Comparison of ENCODE assay signal across 1 cellular context in the genomic region with DNA sequence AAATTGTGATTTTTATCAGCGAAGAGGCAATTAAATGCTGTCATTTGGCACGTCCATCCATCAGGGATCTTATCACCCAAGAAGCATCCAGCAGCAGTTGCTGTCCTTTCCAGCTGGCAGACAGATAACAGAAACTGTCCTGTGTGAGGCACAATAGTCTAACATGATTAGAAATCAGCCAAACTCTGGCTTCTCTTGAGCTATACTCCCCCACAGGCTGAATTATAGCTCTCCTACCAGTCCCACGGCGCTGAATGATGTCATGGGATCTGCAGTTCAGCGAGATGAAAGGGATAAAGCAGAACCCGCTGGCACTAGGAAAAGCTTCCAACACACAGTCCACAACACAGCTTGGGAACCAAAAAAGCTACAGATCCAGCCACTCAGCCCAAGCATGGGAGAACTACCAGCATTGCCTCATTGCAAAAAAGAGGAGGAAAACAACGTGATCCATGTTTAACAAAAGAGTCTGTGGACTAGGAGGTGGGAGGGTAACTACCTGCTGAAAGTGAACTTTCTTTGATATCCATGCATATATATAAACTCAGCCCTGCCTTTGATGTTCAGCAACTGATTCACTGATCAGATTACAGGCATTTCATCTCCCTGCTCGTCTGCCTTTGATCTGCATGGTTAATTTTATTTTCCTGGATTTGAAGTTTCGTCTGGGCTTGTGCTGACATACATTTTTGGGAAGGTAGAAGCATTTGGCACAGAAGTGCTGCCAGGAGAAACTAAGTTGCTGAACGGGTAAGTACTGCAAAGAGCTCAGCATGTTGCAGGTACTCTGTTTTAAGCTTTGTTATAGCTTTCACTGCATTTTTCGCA.
TF ChIP-seq lines count a peak whose summit lies in the region.

A gene with protein sequence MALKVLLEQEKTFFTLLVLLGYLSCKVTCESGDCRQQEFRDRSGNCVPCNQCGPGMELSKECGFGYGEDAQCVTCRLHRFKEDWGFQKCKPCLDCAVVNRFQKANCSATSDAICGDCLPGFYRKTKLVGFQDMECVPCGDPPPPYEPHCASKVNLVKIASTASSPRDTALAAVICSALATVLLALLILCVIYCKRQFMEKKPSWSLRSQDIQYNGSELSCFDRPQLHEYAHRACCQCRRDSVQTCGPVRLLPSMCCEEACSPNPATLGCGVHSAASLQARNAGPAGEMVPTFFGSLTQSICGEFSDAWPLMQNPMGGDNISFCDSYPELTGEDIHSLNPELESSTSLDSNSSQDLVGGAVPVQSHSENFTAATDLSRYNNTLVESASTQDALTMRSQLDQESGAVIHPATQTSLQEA (plus strand): TSS at position 314 of the 828 bp plus-strand sequence. CDS start 19,772 bp downstream, outside the sequence.

TF ChIP-seq in HEK293, 187 proteins besides CTCF, POLR2A, EP300 and RAD21 (continued from another document and continues in another):
- TF ChIP-seq ZNF626 (tag by site-specific recombination; IDR thresholded peaks at IDR 0.05) (no peak), ZNF416 (tag by site-specific recombination; IDR thresholded peaks at IDR 0.05) (no peak), YY2 (tag by site-specific recombination; IDR thresholded peaks at IDR 0.05) (no peak), ZNF37A (tag by site-specific recombination; IDR thresholded peaks at IDR 0.05) (no peak), ZNF747 (tag by site-specific recombination; IDR thresholded peaks at IDR 0.05) (no peak), ZNF138 (tag by site-specific recombination; IDR thresholded peaks at IDR 0.05; ENCODE audit: borderline replicate concordance) (no peak), ZNF529 (tag by site-specific recombination; IDR thresholded peaks at IDR 0.05; ENCODE audit: insufficient replicate concordance) (no peak), ZNF473 (tag by site-specific recombination; IDR thresholded peaks at IDR 0.05) (no peak), ZNF777 (tag by site-specific recombination; IDR thresholded peaks at IDR 0.05; ENCODE audit: borderline replicate concordance) (no peak), ZNF394 (tag by site-specific recombination; IDR thresholded peaks at IDR 0.05; ENCODE audit: borderline replicate concordance) (no peak), IKZF3 (tag by site-specific recombination; IDR thresholded peaks at IDR 0.05) (peak; percentile 83), RBAK (tag by site-specific recombination; IDR thresholded peaks at IDR 0.05) (no peak), ZEB2 (tag by site-specific recombination; IDR thresholded peaks at IDR 0.05) (peak; percentile 78; the same call in 1 of the 2 replicates), PRDM1 (tag by site-specific recombination; IDR thresholded peaks at IDR 0.05) (peak; percentile 78), ZIC2 (tag by site-specific recombination; IDR thresholded peaks at IDR 0.05) (peak; percentile 86), ZNF311 (tag by site-specific recombination; IDR thresholded peaks at IDR 0.05; ENCODE audit: borderline replicate concordance) (no peak), ZNF23 (tag by site-specific recombination; IDR thresholded peaks at IDR 0.05; ENCODE audit: borderline replicate concordance) (no peak), ZNF837 (tag by site-specific recombination; IDR thresholded peaks at IDR 0.05) (no peak), GLI2 (tag by site-specific recombination; IDR thresholded peaks at IDR 0.05; ENCODE audit: borderline replicate concordance, low read depth) (no peak), ZNF610 (tag by site-specific recombination; IDR thresholded peaks at IDR 0.05; ENCODE audit: borderline replicate concordance) (no peak), EGR2 (tag by site-specific recombination; IDR thresholded peaks at IDR 0.05; ENCODE audit: low read depth) (no peak), ZNF175 (tag by site-specific recombination; IDR thresholded peaks at IDR 0.05) (no peak), ZNF132 (tag by site-specific recombination; IDR thresholded peaks at IDR 0.05; ENCODE audit: borderline replicate concordance) (no peak), GLIS2 (tag by site-specific recombination; IDR thresholded peaks at IDR 0.05) (peak; percentile 73), ZNF211 (tag by site-specific recombination; IDR thresholded peaks at IDR 0.05; ENCODE audit: low read depth) (no peak), ZNF248 (tag by site-specific recombination; IDR thresholded peaks at IDR 0.05) (no peak), KLF7 (tag by site-specific recombination; IDR thresholded peaks at IDR 0.05; ENCODE audit: borderline replicate concordance) (no peak), OSR2 (tag by site-specific recombination; IDR thresholded peaks at IDR 0.05) (peak; percentile 93), ZNF16 (tag by site-specific recombination; IDR thresholded peaks at IDR 0.05; ENCODE audit: low read depth) (no peak), OVOL3 (tag by site-specific recombination; IDR thresholded peaks at IDR 0.05) (no peak), ZNF169 (tag by site-specific recombination; IDR thresholded peaks at IDR 0.05) (no peak), ZNF354C (tag by site-specific recombination; IDR thresholded peaks at IDR 0.05; ENCODE audit: borderline replicate concordance, low read depth) (no peak), ZNF670 (tag by site-specific recombination; IDR thresholded peaks at IDR 0.05; ENCODE audit: low read depth) (no peak), ZNF660 (tag by site-specific recombination; IDR thresholded peaks at IDR 0.05) (0 out of 2 replicates have a peak, but pooled peaks have one; percentile 70), ZNF76 (tag by site-specific recombination; IDR thresholded peaks at IDR 0.05; ENCODE audit: borderline replicate concordance, low read depth) (no peak), ZNF548 (tag by site-specific recombination; IDR thresholded peaks at IDR 0.05) (no peak), ZNF561 (tag by site-specific recombination; IDR thresholded peaks at IDR 0.05; ENCODE audit: borderline replicate concordance) (no peak), SCRT1 (tag by site-specific recombination; IDR thresholded peaks at IDR 0.05; ENCODE audit: borderline replicate concordance) (no peak), ZNF830 (tag by site-specific recombination; IDR thresholded peaks at IDR 0.05; ENCODE audit: low read depth) (no peak), KLF8 (tag by site-specific recombination; IDR thresholded peaks at IDR 0.05) (no peak), ZNF350 (tag by site-specific recombination; IDR thresholded peaks at IDR 0.05) (no peak), ZNF558 (tag by site-specific recombination; IDR thresholded peaks at IDR 0.05) (peak; percentile 84), ZNF10 (tag by site-specific recombination; IDR thresholded peaks at IDR 0.05) (peak; percentile 30; the same call in 1 of the 2 replicates), KLF16 (tag by site-specific recombination; IDR thresholded peaks at IDR 0.05) (no peak), ZNF140 (tag by site-specific recombination; IDR thresholded peaks at IDR 0.05) (no peak), ZNF792 (tag by site-specific recombination; IDR thresholded peaks at IDR 0.05) (no peak), ZNF707 (tag by site-specific recombination; IDR thresholded peaks at IDR 0.05) (no peak), ZNF433 (tag by site-specific recombination; IDR thresholded peaks at IDR 0.05; ENCODE audit: low read depth) (no peak), ZNF510 (tag by site-specific recombination; IDR thresholded peaks at IDR 0.05; ENCODE audit: insufficient replicate concordance) (no peak), ZNF157 (tag by site-specific recombination; IDR thresholded peaks at IDR 0.05) (no peak), KLF1 (tag by site-specific recombination; IDR thresholded peaks at IDR 0.05) (no peak), ZNF530 (tag by site-specific recombination; IDR thresholded peaks at IDR 0.05; ENCODE audit: low read depth) (no peak), ZBTB21 (tag by site-specific recombination; IDR thresholded peaks at IDR 0.05) (peak; percentile 72), ZNF133 (tag by site-specific recombination; IDR thresholded peaks at IDR 0.05) (no peak), ZFP69B (tag by site-specific recombination; IDR thresholded peaks at IDR 0.05) (no peak), ZNF114 (tag by site-specific recombination; IDR thresholded peaks at IDR 0.05) (no peak)
- TF ChIP-seq, protein P1, sequence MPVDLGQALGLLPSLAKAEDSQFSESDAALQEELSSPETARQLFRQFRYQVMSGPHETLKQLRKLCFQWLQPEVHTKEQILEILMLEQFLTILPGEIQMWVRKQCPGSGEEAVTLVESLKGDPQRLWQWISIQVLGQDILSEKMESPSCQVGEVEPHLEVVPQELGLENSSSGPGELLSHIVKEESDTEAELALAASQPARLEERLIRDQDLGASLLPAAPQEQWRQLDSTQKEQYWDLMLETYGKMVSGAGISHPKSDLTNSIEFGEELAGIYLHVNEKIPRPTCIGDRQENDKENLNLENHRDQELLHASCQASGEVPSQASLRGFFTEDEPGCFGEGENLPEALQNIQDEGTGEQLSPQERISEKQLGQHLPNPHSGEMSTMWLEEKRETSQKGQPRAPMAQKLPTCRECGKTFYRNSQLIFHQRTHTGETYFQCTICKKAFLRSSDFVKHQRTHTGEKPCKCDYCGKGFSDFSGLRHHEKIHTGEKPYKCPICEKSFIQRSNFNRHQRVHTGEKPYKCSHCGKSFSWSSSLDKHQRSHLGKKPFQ (tag by site-specific recombination; IDR thresholded peaks at IDR 0.05) = 0 out of 2 replicates have a peak, but pooled peaks have one; percentile 16
- TF ChIP-seq, protein P2, sequence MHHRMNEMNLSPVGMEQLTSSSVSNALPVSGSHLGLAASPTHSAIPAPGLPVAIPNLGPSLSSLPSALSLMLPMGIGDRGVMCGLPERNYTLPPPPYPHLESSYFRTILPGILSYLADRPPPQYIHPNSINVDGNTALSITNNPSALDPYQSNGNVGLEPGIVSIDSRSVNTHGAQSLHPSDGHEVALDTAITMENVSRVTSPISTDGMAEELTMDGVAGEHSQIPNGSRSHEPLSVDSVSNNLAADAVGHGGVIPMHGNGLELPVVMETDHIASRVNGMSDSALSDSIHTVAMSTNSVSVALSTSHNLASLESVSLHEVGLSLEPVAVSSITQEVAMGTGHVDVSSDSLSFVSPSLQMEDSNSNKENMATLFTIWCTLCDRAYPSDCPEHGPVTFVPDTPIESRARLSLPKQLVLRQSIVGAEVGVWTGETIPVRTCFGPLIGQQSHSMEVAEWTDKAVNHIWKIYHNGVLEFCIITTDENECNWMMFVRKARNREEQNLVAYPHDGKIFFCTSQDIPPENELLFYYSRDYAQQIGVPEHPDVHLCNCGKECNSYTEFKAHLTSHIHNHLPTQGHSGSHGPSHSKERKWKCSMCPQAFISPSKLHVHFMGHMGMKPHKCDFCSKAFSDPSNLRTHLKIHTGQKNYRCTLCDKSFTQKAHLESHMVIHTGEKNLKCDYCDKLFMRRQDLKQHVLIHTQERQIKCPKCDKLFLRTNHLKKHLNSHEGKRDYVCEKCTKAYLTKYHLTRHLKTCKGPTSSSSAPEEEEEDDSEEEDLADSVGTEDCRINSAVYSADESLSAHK (tag by site-specific recombination; IDR thresholded peaks at IDR 0.05) = 0 out of 2 replicates have a peak, but pooled peaks have one; percentile 37
- TF ChIP-seq, protein P3, sequence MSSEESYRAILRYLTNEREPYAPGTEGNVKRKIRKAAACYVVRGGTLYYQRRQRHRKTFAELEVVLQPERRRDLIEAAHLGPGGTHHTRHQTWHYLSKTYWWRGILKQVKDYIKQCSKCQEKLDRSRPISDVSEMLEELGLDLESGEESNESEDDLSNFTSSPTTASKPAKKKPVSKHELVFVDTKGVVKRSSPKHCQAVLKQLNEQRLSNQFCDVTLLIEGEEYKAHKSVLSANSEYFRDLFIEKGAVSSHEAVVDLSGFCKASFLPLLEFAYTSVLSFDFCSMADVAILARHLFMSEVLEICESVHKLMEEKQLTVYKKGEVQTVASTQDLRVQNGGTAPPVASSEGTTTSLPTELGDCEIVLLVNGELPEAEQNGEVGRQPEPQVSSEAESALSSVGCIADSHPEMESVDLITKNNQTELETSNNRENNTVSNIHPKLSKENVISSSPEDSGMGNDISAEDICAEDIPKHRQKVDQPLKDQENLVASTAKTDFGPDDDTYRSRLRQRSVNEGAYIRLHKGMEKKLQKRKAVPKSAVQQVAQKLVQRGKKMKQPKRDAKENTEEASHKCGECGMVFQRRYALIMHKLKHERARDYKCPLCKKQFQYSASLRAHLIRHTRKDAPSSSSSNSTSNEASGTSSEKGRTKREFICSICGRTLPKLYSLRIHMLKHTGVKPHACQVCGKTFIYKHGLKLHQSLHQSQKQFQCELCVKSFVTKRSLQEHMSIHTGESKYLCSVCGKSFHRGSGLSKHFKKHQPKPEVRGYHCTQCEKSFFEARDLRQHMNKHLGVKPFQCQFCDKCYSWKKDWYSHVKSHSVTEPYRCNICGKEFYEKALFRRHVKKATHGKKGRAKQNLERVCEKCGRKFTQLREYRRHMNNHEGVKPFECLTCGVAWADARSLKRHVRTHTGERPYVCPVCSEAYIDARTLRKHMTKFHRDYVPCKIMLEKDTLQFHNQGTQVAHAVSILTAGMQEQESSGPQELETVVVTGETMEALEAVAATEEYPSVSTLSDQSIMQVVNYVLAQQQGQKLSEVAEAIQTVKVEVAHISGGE (tag by site-specific recombination; conservative IDR thresholded peaks at IDR 0.05; ENCODE audit: low read depth) = no peak
- TF ChIP-seq, protein P4, sequence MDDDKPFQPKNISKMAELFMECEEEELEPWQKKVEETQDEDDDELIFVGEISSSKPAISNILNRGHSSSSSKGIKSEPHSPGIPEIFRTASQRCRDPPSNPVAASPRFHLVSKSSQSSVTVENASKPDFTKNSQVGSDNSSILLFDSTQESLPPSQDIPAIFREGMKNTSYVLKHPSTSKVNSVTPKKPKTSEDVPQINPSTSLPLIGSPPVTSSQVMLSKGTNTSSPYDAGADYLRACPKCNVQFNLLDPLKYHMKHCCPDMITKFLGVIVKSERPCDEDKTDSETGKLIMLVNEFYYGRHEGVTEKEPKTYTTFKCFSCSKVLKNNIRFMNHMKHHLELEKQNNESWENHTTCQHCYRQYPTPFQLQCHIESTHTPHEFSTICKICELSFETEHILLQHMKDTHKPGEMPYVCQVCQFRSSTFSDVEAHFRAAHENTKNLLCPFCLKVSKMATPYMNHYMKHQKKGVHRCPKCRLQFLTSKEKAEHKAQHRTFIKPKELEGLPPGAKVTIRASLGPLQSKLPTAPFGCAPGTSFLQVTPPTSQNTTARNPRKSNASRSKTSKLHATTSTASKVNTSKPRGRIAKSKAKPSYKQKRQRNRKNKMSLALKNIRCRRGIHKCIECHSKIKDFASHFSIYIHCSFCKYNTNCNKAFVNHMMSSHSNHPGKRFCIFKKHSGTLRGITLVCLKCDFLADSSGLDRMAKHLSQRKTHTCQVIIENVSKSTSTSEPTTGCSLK (tag by site-specific recombination; IDR thresholded peaks at IDR 0.05) = no peak
- TF ChIP-seq, protein P5, sequence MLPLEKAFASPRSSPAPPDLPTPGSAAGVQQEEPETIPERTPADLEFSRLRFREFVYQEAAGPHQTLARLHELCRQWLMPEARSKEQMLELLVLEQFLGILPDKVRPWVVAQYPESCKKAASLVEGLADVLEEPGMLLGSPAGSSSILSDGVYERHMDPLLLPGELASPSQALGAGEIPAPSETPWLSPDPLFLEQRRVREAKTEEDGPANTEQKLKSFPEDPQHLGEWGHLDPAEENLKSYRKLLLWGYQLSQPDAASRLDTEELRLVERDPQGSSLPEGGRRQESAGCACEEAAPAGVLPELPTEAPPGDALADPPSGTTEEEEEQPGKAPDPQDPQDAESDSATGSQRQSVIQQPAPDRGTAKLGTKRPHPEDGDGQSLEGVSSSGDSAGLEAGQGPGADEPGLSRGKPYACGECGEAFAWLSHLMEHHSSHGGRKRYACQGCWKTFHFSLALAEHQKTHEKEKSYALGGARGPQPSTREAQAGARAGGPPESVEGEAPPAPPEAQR (tag by site-specific recombination; IDR thresholded peaks at IDR 0.05) = no peak
